9 cellular contexts compared by ENCODE assay signal in the genomic region with DNA sequence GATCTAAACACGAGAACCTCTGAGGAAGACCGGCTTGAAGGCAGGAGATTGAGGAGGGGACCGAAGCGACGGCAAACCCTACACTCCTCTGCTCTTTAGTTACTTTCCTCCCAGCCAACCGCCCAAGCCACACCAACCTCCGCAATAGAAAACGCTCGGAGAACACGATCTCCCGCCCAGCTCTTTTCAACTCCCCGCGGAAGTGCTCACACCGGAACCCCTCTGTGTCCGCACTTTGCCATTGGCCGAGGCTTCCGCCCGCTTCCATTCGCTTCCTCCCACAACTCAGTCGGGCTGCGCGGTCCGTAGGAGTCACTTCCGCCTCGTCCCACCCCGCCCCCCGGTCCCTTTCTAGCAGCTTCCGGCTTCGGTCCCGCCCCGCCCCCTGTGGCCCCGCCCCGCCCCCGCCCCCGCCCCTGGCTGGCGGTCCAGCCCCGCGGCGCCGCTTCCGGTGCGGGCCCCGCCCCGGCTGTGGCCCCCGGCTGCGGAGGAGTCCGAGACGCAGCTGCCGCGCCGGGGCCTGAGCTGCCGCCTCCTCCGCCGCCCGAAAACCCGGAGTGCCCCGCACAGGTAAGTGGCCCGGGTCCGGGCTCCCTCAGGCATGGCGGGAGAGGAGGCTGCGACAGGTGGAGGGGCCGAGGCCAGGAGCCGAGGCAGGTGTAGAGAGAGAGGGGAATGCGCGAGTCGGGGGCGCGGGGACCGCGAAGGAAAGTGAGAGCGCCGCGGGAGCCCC. TPM values are rescaled to one million over a fixed set of nuclear protein-coding genes. Genes with fewer than 3 reads are reported as not detected.
DNase-seq lines count a peak whose midpoint lies in the region; ATAC-seq, FAIRE-seq and TF ChIP-seq lines count a peak whose summit lies in the region.
"Had no signal": no experiment of that assay in that cellular context is flagged by ENCODE, and none has a peak within 500 bp of the region (broad histone marks: within the 10 kb centered on the region; RNA-seq: fewer than 3 reads in every experiment).

A gene with protein sequence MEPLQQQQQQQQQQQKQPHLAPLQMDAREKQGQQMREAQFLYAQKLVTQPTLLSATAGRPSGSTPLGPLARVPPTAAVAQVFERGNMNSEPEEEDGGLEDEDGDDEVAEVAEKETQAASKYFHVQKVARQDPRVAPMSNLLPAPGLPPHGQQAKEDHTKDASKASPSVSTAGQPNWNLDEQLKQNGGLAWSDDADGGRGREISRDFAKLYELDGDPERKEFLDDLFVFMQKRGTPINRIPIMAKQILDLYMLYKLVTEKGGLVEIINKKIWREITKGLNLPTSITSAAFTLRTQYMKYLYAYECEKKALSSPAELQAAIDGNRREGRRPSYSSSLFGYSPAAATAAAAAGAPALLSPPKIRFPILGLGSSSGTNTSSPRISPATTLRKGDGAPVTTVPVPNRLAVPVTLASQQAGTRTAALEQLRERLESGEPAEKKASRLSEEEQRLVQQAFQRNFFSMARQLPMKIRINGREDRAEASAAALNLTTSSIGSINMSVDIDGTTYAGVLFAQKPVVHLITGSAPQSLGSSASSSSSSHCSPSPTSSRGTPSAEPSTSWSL (plus strand): TSS at position 460 of the 733 bp plus-strand sequence. CDS start 2,717 bp downstream, outside the sequence.

- TF ChIP-seq CTCF in kidney (IDR thresholded peaks at IDR 0.05; ENCODE audit: borderline replicate concordance, extremely low read depth, insufficient read depth): no peak

- FAIRE-seq in kidney (lab: Jason Lieb, UNC): no peak
- FAIRE-seq: TTC549 had no signal

- H3K27ac ChIP-seq in kidney (ENCODE audit: low read depth in 2 of 2, low read length in 2 of 2): peak within 1 kb of the TSS in 1 of 2 donors; percentile 67

- intact Hi-C loops in kidney (cut with DNase I): no loop called here

- H3K36me3 ChIP-seq in kidney (ENCODE audit: control insufficient read depth in 1 of 2, insufficient read depth in 2 of 2, low read length in 2 of 2): no peaks in the 10 kb centered on the region

- H3K9ac ChIP-seq in kidney (ENCODE audit: low read length in 2 of 2): peak within 1 kb of the TSS; percentile 78 to 90

- peak; percentile 82 for ATAC-seq in HG03432 (IDR thresholded peaks at IDR 0.05; ENCODE audit: unreplicated experiment)

- peak within 1 kb of the TSS; percentile 86 to 99 for H3K4me3 ChIP-seq in kidney (ENCODE audit: low read length in 2 of 2)

- DNase-seq in Ammon's horn (ENCODE audit: low spot score) (peak; percentile 99), GM19238 (ENCODE audit: insufficient read length, low spot score) (peak; percentile 90), NCI-H510A (lab: John Stamatoyannopoulos, UW) (peak; percentile 87), cerebellar cortex (ENCODE audit: low spot score) (peak; percentile 98), kidney (peak; percentile 99)
- peak; percentile 89 for DNase-seq in activated CD4-positive, CD25-positive, alpha-beta regulatory T cell treated with anti-CD3 and anti-CD28 coated beads, Interleukin-2, amount 50 U/mL, for 72 hours
- DNase-seq in stimulated activated CD4-positive, alpha-beta T cell treated with anti-CD3 and anti-CD28 coated beads, Interleukin-12 subunit alpha, Interleukin-12 subunit beta, amount 100 ng/mL, for 48 hours (ENCODE audit: low read depth in 2 of 3, low spot score in 1 of 3): peak; percentile 94 to 97 (median 97)

- peaks cover 11 to 22% of the 10 kb centered on the region in 2 donors for H3K4me1 ChIP-seq in kidney (ENCODE audit: control insufficient read depth in 1 of 2, insufficient read depth in 1 of 2, low read depth in 1 of 2, low read length in 2 of 2)

- H3K9me3 ChIP-seq in kidney (ENCODE audit: control insufficient read depth in 1 of 2, low read length in 2 of 2): no peaks in the 10 kb centered on the region

RNA-seq across cellular contexts. Expression of the gene that starts here (rescaled TPM):
- 6.2 TPM for total RNA-seq in kidney
- 2.3 TPM for polyA plus RNA-seq in kidney (ENCODE audit: insufficient read depth, low read depth, low replicate concordance)
